In genomic region chr9:116337015-116337414, GRCh38 we compare ENCODE assay signal across 14 cellular contexts.
A peak's percentile ranks its signal among the peaks of the same experiment; 100 is the strongest.
DNase-seq lines count a peak whose midpoint lies in the region; ATAC-seq and TF ChIP-seq lines count a peak whose summit lies in the region.
"Had no signal": no experiment of that assay in that cellular context is flagged by ENCODE, and none has a peak within 500 bp of the region (broad histone marks: within the 10 kb centered on the region; RNA-seq: fewer than 3 reads in every experiment).

No MANE protein-coding gene starts in this region.

- no peak for TF ChIP-seq POLR2A in right lobe of liver (IDR thresholded peaks at IDR 0.05)

- peaks cover 0 to 15% (median 4%) of the 10 kb centered on the region in 4 donors for H3K4me1 ChIP-seq in right lobe of liver

- H3K9me3 Mint-ChIP-seq in chondrocyte (ENCODE audit: low read depth), result no peaks in the 10 kb centered on the region
- H3K9me3 Mint-ChIP-seq: activated CD4-positive, alpha-beta T cell treated with anti-CD3 and anti-CD28 coated beads, Interleukin-2, amount 10 ng/mL, durations not matched to agents 7 days and 5 days; activated naive CD4-positive, alpha-beta T cell treated with anti-CD3 and anti-CD28 coated beads, Interleukin-2, amount 50 U/mL, for 24 hours had no signal

- H3K27me3 Mint-ChIP-seq in chondrocyte (ENCODE audit: low read depth), result no peaks in the 10 kb centered on the region

- H3K4me1 Mint-ChIP-seq in chondrocyte (ENCODE audit: low read depth), result peaks cover 42% of the 10 kb centered on the region
- H3K4me1 Mint-ChIP-seq: activated CD4-positive, alpha-beta T cell treated with anti-CD3 and anti-CD28 coated beads, Interleukin-2, amount 10 ng/mL, durations not matched to agents 7 days and 5 days; activated naive CD4-positive, alpha-beta T cell treated with anti-CD3 and anti-CD28 coated beads, Interleukin-2, amount 50 U/mL, for 24 hours; immature natural killer cell had no signal

- H3K27ac ChIP-seq in right lobe of liver, result no peak overlapping the region
- H3K27ac ChIP-seq in caudate nucleus (ENCODE audit: low read depth, low read length), result no peak overlapping the region

- WGBS in right lobe of liver (ENCODE audit: insufficient coverage, low coverage, low lambda C conversion rate, missing lambda C conversion rate), result 44% methylated on average over 2 of the region's 2 CpGs

- DNase-seq in DMS53 treated with DMSO at 0.1 percent for 48 hours (lab: John Stamatoyannopoulos, UW; ENCODE audit: unreplicated experiment) (peak; percentile 51), LHCN-M2 (ENCODE audit: low read depth) (peak; percentile 75), chondrocyte (ENCODE audit: low spot score) (no peak), right lobe of liver (no peak), caudate nucleus (lab: John Stamatoyannopoulos, UW) (no peak)
- no peak for DNase-seq in activated effector memory CD4-positive, alpha-beta T cell treated with Interleukin-2 at 50 U/mL for 16 hours
- DNase-seq: activated CD4-positive, alpha-beta T cell treated with anti-CD3 and anti-CD28 coated beads, Interleukin-2, amount 10 ng/mL, durations not matched to agents 7 days and 5 days; effector memory CD8-positive, alpha-beta T cell; immature natural killer cell; stimulated activated naive CD4-positive, alpha-beta T cell had no signal

- H3K36me3 Mint-ChIP-seq in chondrocyte (ENCODE audit: low read depth), result peaks cover 41% of the 10 kb centered on the region
- H3K36me3 Mint-ChIP-seq: activated naive CD4-positive, alpha-beta T cell treated with anti-CD3 and anti-CD28 coated beads, Interleukin-2, amount 50 U/mL, for 24 hours; immature natural killer cell; natural killer cell treated with Interleukin-12 subunit alpha and Interleukin-12 subunit beta and Interleukin-15 and Interleukin-18, amount 100 ng/mL, for 72 hours had no signal

- peak overlapping the region; percentile 90 for H3K27ac Mint-ChIP-seq in chondrocyte (ENCODE audit: unreplicated experiment)
- H3K27ac Mint-ChIP-seq: activated CD4-positive, alpha-beta T cell treated with anti-CD3 and anti-CD28 coated beads, Interleukin-2, amount 10 ng/mL, durations not matched to agents 7 days and 5 days; activated naive CD4-positive, alpha-beta T cell treated with anti-CD3 and anti-CD28 coated beads, Interleukin-2, amount 50 U/mL, for 24 hours; effector memory CD8-positive, alpha-beta T cell; immature natural killer cell; natural killer cell treated with Interleukin-12 subunit alpha and Interleukin-12 subunit beta and Interleukin-15 and Interleukin-18, amount 100 ng/mL, for 72 hours had no signal

- ATAC-seq in right lobe of liver, result peak in 3 of 4 donors; percentile 11 to 50 (median 29)
- no peak for ATAC-seq in GM21737 (IDR thresholded peaks at IDR 0.05; ENCODE audit: unreplicated experiment)
- no peak for ATAC-seq in HG03045 (IDR thresholded peaks at IDR 0.05; ENCODE audit: unreplicated experiment)
- ATAC-seq: effector memory CD8-positive, alpha-beta T cell; natural killer cell treated with Interleukin-12 subunit alpha and Interleukin-12 subunit beta and Interleukin-15 and Interleukin-18, amount 100 ng/mL, for 72 hours had no signal

- no peaks in the 10 kb centered on the region for H3K36me3 ChIP-seq in right lobe of liver

- TF ChIP-seq CTCF in chondrocyte (IDR thresholded peaks at IDR 0.05) (no peak), right lobe of liver (IDR thresholded peaks at IDR 0.05) (no peak)

- H3K9me3 ChIP-seq in right lobe of liver, result no peaks in the 10 kb centered on the region

- H3K27me3 ChIP-seq in right lobe of liver, result no peaks in the 10 kb centered on the region

- no peak overlapping the region for H3K4me3 Mint-ChIP-seq in chondrocyte (ENCODE audit: unreplicated experiment)
- H3K4me3 Mint-ChIP-seq: activated CD4-positive, alpha-beta T cell treated with anti-CD3 and anti-CD28 coated beads, Interleukin-2, amount 10 ng/mL, durations not matched to agents 7 days and 5 days; activated naive CD4-positive, alpha-beta T cell treated with anti-CD3 and anti-CD28 coated beads, Interleukin-2, amount 50 U/mL, for 24 hours; effector memory CD8-positive, alpha-beta T cell; immature natural killer cell; natural killer cell treated with Interleukin-12 subunit alpha and Interleukin-12 subunit beta and Interleukin-15 and Interleukin-18, amount 100 ng/mL, for 72 hours had no signal

- intact Hi-C loops in right lobe of liver (cut with DNase I), result no loop called here

- no peak overlapping the region for H3K4me3 ChIP-seq in right lobe of liver

Comparison
In these comparisons a context has a peak if more than half of its experiments do, and no peak if none do; other contexts are left out.
1. DNase-seq: peak in DMS53 treated with DMSO at 0.1 percent for 48 hours (single experiment) and LHCN-M2 (single experiment); none in chondrocyte (single experiment), right lobe of liver (0 of 3), caudate nucleus (0 of 61) and activated effector memory CD4-positive, alpha-beta T cell treated with Interleukin-2 at 50 U/mL for 16 hours (single experiment).
2. ATAC-seq: peak in right lobe of liver (3 of 4); none in GM21737 (single experiment) and HG03045 (single experiment).